1 cellular context compared by ENCODE assay signal in the genomic region with DNA sequence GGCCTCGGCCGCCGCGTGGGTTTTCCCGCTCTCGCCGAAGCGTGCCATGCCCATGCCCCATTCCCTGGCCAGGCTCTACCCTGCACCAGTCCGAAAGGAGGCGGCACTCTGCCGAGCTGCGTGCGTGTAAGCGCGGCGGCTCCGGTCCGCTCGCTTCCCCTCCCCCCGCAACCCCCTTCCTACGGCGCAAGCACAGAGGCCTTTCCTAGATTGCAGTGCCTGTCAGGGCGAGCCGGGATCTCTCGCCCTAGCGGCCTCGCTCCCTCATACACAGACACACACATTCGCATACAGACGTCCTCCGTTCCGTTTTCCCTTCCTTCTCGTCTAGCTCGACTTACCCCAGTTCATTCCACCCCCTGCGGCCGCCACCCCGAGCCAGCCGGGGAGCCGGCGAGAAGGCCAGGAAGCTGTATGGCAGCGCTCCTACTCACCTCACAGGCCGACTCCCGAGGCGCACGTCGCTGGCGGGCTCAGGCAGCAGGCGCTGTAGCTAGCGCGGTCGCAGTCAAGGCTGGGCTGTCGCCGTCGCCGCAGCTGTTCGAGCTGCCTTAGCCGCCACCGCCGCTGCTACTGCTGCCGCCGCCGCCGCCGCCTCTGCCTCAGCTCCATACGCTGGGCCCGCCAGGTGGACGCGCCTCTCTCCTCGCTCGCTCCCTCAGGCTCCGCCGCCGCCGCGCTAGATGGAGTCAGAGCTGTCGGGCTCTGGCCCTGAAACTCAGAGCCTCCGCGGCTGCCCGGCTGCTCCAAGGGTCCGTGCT.
TF ChIP-seq lines count a peak whose summit lies in the region.

No MANE protein-coding gene starts in this region.

TF ChIP-seq in IMR-90, 13 proteins besides CTCF, POLR2A, EP300 and RAD21 (continued from another document):
- TF ChIP-seq CEBPB (IDR thresholded peaks at IDR 0.05; ENCODE audit: low read depth, low read length) (no peak), NFE2L2 (IDR thresholded peaks at IDR 0.05; ENCODE audit: low read depth, low read length) (no peak), MAFK (IDR thresholded peaks at IDR 0.05; ENCODE audit: low read depth, low read length) (no peak), BHLHE40 (IDR thresholded peaks at IDR 0.05; ENCODE audit: low read depth, low read length) (no peak), RCOR1 (IDR thresholded peaks at IDR 0.05; ENCODE audit: insufficient replicate concordance, low read length) (no peak), FOS (IDR thresholded peaks at IDR 0.05; ENCODE audit: low read depth, low read length) (no peak), SMC3 (IDR thresholded peaks at IDR 0.05; ENCODE audit: low read depth, low read length) (no peak), MAZ (IDR thresholded peaks at IDR 0.05; ENCODE audit: borderline replicate concordance, low read depth, low read length) (no peak)
- TF ChIP-seq, protein P1, sequence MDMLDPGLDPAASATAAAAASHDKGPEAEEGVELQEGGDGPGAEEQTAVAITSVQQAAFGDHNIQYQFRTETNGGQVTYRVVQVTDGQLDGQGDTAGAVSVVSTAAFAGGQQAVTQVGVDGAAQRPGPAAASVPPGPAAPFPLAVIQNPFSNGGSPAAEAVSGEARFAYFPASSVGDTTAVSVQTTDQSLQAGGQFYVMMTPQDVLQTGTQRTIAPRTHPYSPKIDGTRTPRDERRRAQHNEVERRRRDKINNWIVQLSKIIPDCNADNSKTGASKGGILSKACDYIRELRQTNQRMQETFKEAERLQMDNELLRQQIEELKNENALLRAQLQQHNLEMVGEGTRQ (IDR thresholded peaks at IDR 0.05; ENCODE audit: low read depth, low read length): no peak
- TF ChIP-seq, protein P2, sequence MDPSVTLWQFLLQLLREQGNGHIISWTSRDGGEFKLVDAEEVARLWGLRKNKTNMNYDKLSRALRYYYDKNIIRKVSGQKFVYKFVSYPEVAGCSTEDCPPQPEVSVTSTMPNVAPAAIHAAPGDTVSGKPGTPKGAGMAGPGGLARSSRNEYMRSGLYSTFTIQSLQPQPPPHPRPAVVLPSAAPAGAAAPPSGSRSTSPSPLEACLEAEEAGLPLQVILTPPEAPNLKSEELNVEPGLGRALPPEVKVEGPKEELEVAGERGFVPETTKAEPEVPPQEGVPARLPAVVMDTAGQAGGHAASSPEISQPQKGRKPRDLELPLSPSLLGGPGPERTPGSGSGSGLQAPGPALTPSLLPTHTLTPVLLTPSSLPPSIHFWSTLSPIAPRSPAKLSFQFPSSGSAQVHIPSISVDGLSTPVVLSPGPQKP (IDR thresholded peaks at IDR 0.05; ENCODE audit: borderline replicate concordance, low read depth, low read length): no peak
